ENCODE assay signal across 9 cellular contexts in the genomic region with DNA sequence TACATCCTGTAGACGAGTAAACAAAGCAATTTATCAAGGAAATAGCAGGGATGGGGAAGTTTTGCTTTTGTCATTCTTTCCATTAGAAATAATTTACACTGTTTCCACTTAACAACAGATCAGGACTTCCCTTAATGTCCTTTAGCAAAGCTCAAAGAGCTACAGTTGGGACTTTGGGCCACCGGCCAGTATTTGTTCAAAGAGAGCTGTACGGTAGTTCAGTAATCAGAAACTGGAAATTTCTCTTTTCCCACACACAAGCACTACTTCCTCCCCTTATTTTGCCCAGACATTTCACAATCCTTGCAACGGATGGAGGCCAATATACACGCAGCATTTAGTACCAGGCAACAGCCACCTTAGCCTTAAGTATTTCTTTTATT. TPM values are rescaled to one million over a fixed set of nuclear protein-coding genes. Genes with fewer than 3 reads are reported as not detected.
DNase-seq lines count a peak whose midpoint lies in the region; ATAC-seq, FAIRE-seq and TF ChIP-seq lines count a peak whose summit lies in the region.
"Had no signal": no experiment of that assay in that cellular context is flagged by ENCODE, and none has a peak within 500 bp of the region (broad histone marks: within the 10 kb centered on the region; RNA-seq: fewer than 3 reads in every experiment).

No MANE protein-coding gene starts in this region.

- H3K9me3 ChIP-seq in adipocyte (ENCODE audit: control insufficient read depth, low read length) (no peaks in the 10 kb centered on the region), right cardiac atrium (ENCODE audit: control insufficient read depth, low read length) (no peaks in the 10 kb centered on the region), small intestine (ENCODE audit: control insufficient read depth, low read depth) (no peaks in the 10 kb centered on the region)

- DNase-seq in HL-60 (ENCODE audit: low read depth in 1 of 2, low spot score in 1 of 2) (peak; percentile 47 to 78), adipocyte (ENCODE audit: low read depth) (peak; percentile 90), right cardiac atrium (peak; percentile 85 to 93 (median 86)), small intestine (peak; percentile 89), NCI-H146 treated with DMSO at 0.1 percent for 48 hours (lab: John Stamatoyannopoulos, UW; ENCODE audit: unreplicated experiment) (no peak)
- DNase-seq: activated B cell treated with CpG ODN at 0.5 μM for 24 hours had no signal

- intact Hi-C loops in right cardiac atrium (cut with DNase I): no loop called here

- no peak for TF ChIP-seq CTCF in HL-60 (IDR thresholded peaks at IDR 0.05; ENCODE audit: insufficient read depth, low read length)

- no peak overlapping the region for H3K9ac ChIP-seq in adipocyte (ENCODE audit: low read length)

- H3K4me1 ChIP-seq in adipocyte (ENCODE audit: control insufficient read depth, insufficient read depth, low read length) (peaks cover 49% of the 10 kb centered on the region), right cardiac atrium (ENCODE audit: control insufficient read depth, insufficient read depth, low read length) (peaks cover 2% of the 10 kb centered on the region), small intestine (ENCODE audit: control insufficient read depth in 2 of 2, insufficient read depth in 1 of 2, low read depth in 1 of 2, low read length in 1 of 2) (peaks cover 5 to 8% of the 10 kb centered on the region in 2 donors)

- no peaks in the 10 kb centered on the region for H3K36me3 ChIP-seq in adipocyte (ENCODE audit: control insufficient read depth, insufficient read depth, low read length, severe bottlenecking)
- no peaks in the 10 kb centered on the region for H3K36me3 ChIP-seq in small intestine (ENCODE audit: control insufficient read depth in 2 of 2, insufficient read depth in 2 of 2, low read length in 2 of 2)

- H3K27ac ChIP-seq in HL-60 (replicated peaks): peak overlapping the region; percentile 61
- no peak overlapping the region for H3K27ac ChIP-seq in right cardiac atrium (ENCODE audit: low read length)
- peak overlapping the region; percentile 60 to 75 for H3K27ac ChIP-seq in small intestine (ENCODE audit: low read depth in 1 of 2, low read length in 1 of 2)

- peak; percentile 19 for FAIRE-seq in small intestine (lab: Jason Lieb, UNC)

- ATAC-seq in right cardiac atrium: peak; percentile 90
- no peak for ATAC-seq in HG03442 (IDR thresholded peaks at IDR 0.05; ENCODE audit: unreplicated experiment)
- ATAC-seq in HG02678 (IDR thresholded peaks at IDR 0.05; ENCODE audit: unreplicated experiment): no peak
- no peak for ATAC-seq in GM18868 (IDR thresholded peaks at IDR 0.05; ENCODE audit: unreplicated experiment)

- H3K27me3 ChIP-seq in HL-60 (ENCODE audit: insufficient read depth, poor library complexity, severe bottlenecking): no peaks in the 10 kb centered on the region
- H3K27me3 ChIP-seq in adipocyte (replicated peaks; ENCODE audit: control insufficient read depth, insufficient read depth, low read length): no peaks in the 10 kb centered on the region
- no peaks in the 10 kb centered on the region for H3K27me3 ChIP-seq in right cardiac atrium (ENCODE audit: control insufficient read depth, insufficient read depth)
- H3K27me3 ChIP-seq in small intestine (ENCODE audit: control insufficient read depth in 2 of 2, insufficient read depth in 2 of 2, low read length in 2 of 2): no peaks in the 10 kb centered on the region

- H3K4me3 ChIP-seq in HL-60 (replicated peaks; ENCODE audit: insufficient read depth, low read length) (no peak overlapping the region), adipocyte (ENCODE audit: low read length) (no peak overlapping the region), right cardiac atrium (ENCODE audit: low read length) (no peak overlapping the region), small intestine (ENCODE audit: low read depth in 1 of 2, low read length in 2 of 2) (peak overlapping the region in 1 of 2 donors; percentile 18)

- 18% methylated on average over 5 of the region's 5 CpGs for WGBS in right cardiac atrium
- 1 to 9% (median 8%) methylated on average over 5 of the region's 5 CpGs for WGBS in small intestine, 3 donors

RNA-seq across cellular contexts. Expression of a gene that starts 12.1 kb away (rescaled TPM):
- 10 to 100 TPM; 27.4 to 31.0 (median 28.3) TPM for total RNA-seq in right cardiac atrium
- polyA plus RNA-seq in right cardiac atrium: 13.0 TPM
- 10 to 100 TPM; 11.1 to 14.3 (median 14.1) TPM for polyA plus RNA-seq in small intestine

RNA-seq across cellular contexts. Expression of a gene that starts 41.9 kb away (rescaled TPM):
- 10 to 100 TPM; 12.0 to 15.6 (median 15.0) TPM for total RNA-seq in right cardiac atrium
- polyA plus RNA-seq in right cardiac atrium (12.7 TPM), small intestine (10 to 100 TPM; 11.1 to 15.0 (median 13.7) TPM)

Comparison
In these comparisons a context has a peak if more than half of its experiments do, and no peak if none do; other contexts are left out.
1. ATAC-seq: peak in right cardiac atrium (2 of 2); none in HG03442 (single experiment), HG02678 (single experiment) and GM18868 (single experiment).